Comparison of ENCODE assay signal across 16 cellular contexts in the genomic region with DNA sequence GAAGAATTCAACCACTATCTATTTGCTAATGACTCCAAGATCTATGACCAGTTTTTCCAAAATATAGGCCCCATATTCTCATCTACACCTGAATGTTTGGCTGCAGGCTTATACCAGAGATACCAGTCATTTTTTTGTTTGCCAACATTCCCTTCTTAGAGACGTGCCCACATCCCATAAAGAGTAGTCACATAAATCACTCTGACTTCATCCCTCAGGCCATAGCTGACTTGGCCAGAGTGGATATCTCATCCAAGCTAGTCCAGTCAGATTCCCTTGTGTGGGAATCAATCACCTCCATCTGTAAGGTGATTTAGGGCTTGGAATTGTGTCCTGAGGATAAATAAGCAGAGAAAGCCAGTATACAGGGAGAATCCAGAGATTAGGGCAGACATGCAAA.
DNase-seq lines count a peak whose midpoint lies in the region; ATAC-seq and TF ChIP-seq lines count a peak whose summit lies in the region.
"Had no signal": no experiment of that assay in that cellular context is flagged by ENCODE, and none has a peak within 500 bp of the region (broad histone marks: within the 10 kb centered on the region; RNA-seq: fewer than 3 reads in every experiment).

No MANE protein-coding gene starts in this region.

- no peaks in the 10 kb centered on the region for H3K79me2 ChIP-seq in PC-3 (ENCODE audit: low read length)

- no peak overlapping the region for H3K4me3 ChIP-seq in PC-3 (ENCODE audit: low read length)
- no peak overlapping the region for H3K4me3 ChIP-seq in esophagus muscularis mucosa
- H3K4me3 ChIP-seq in neuronal stem cell (ENCODE audit: low read length in 2 of 2): no peak overlapping the region
- no peak overlapping the region for H3K4me3 ChIP-seq in left ventricle myocardium inferior

- peaks cover 0 to 2% of the 10 kb centered on the region in 2 donors for H3K9me3 Mint-ChIP-seq in natural killer cell

- H3K4me3 Mint-ChIP-seq in natural killer cell: no peak overlapping the region

- no peak overlapping the region for H2BK15ac ChIP-seq in neuronal stem cell (ENCODE audit: low read length)

- WGBS in esophagus muscularis mucosa: 55% methylated on average over 1 of the region's 1 CpG
- no CpG with 5 or more reads among the region's 1 CpG for WGBS in neuronal stem cell (ENCODE audit: extremely low coverage in 2 of 2, insufficient read length in 2 of 2, insufficient replicate concordance in 1 of 2), 2 donors

- no peak overlapping the region for H3K18ac ChIP-seq in neuronal stem cell (ENCODE audit: low read length)

- H4K20me1 ChIP-seq in PC-3 (ENCODE audit: low read length): no peaks in the 10 kb centered on the region

- H2BK120ac ChIP-seq in neuronal stem cell (ENCODE audit: low read depth, low read length): no peak overlapping the region

- POLR2A ChIA-PET in PC-3 (lab: Charles Lee; ENCODE audit: unreplicated experiment): interaction anchor here (0.6 kb wide), 1 partner anchor 1542 kb away, joined by 4 read pairs; no protein-coding TSS in a partner anchor

- H3K36me3 ChIP-seq in PC-3 (ENCODE audit: low read depth, low read length) (no peaks in the 10 kb centered on the region), esophagus muscularis mucosa (no peaks in the 10 kb centered on the region), neuronal stem cell (replicated peaks in 1 of 2; ENCODE audit: control insufficient read depth in 2 of 2, insufficient read depth in 2 of 2, low read length in 2 of 2) (no peaks in the 10 kb centered on the region), left ventricle myocardium inferior (no peaks in the 10 kb centered on the region)

- no peak for TF ChIP-seq POLR2A in esophagus muscularis mucosa (IDR thresholded peaks at IDR 0.05; ENCODE audit: low read depth)

- H3K4me1 Mint-ChIP-seq in natural killer cell: no peaks in the 10 kb centered on the region

- H3K14ac ChIP-seq in neuronal stem cell (ENCODE audit: low read length): no peak overlapping the region

- no peak overlapping the region for H3K27ac Mint-ChIP-seq in natural killer cell

- CTCF ChIA-PET in PC-3 (lab: Charles Lee): no interaction called here

- intact Hi-C loops in PC-3 (cut with micrococcal nuclease) (no loop called here), esophagus muscularis mucosa (cut with DNase I) (no loop called here), natural killer cell (cut with micrococcal nuclease) (no loop called here), left ventricle myocardium inferior (cut with micrococcal nuclease) (no loop called here)

- no peaks in the 10 kb centered on the region for H3F3A ChIP-seq in PC-3 (ENCODE audit: low read length, unreplicated experiment)

- H3K27ac ChIP-seq in PC-3 (ENCODE audit: low read length): no peak overlapping the region
- no peak overlapping the region for H3K27ac ChIP-seq in esophagus muscularis mucosa (replicated peaks in 1 of 4)
- H3K27ac ChIP-seq in neuronal stem cell (replicated peaks; ENCODE audit: low read length): no peak overlapping the region
- no peak overlapping the region for H3K27ac ChIP-seq in left ventricle myocardium inferior (replicated peaks)

- H3K27me3 ChIP-seq in PC-3 (ENCODE audit: low read length) (0 out of 2 replicates have a peak, but pooled peaks cover 11% of the 10 kb centered on the region), esophagus muscularis mucosa (no peaks in the 10 kb centered on the region), neuronal stem cell (ENCODE audit: control insufficient read depth in 3 of 3, insufficient read depth in 3 of 3, low read depth in 1 of 3, low read length in 3 of 3) (no peaks in the 10 kb centered on the region), left ventricle myocardium inferior (ENCODE audit: low read depth) (peaks cover under 1% of the 10 kb centered on the region)

- no peak for TF ChIP-seq EP300 in esophagus muscularis mucosa (IDR thresholded peaks at IDR 0.05)

- TF ChIP-seq CTCF in PC-3 (conservative IDR thresholded peaks at IDR 0.05; ENCODE audit: low read depth, low read length) (no peak), esophagus muscularis mucosa (IDR thresholded peaks at IDR 0.05) (no peak), natural killer cell (IDR thresholded peaks at IDR 0.05) (no peak), left ventricle myocardium inferior (IDR thresholded peaks at IDR 0.05; ENCODE audit: borderline replicate concordance) (no peak)

- H3K9me2 ChIP-seq in PC-3 (replicated peaks; ENCODE audit: low read length): no peaks in the 10 kb centered on the region
- H3K9me2 ChIP-seq: SK-N-SH had no signal

- no peaks in the 10 kb centered on the region for H3K36me3 Mint-ChIP-seq in natural killer cell

- no peak overlapping the region for H3K9ac ChIP-seq in PC-3 (ENCODE audit: low read length)
- H3K9ac ChIP-seq in neuronal stem cell (ENCODE audit: low read depth, low read length, poor library complexity): no peak overlapping the region
- H3K9ac ChIP-seq: SK-N-SH had no signal

- no peak overlapping the region for H4K91ac ChIP-seq in neuronal stem cell (ENCODE audit: low read depth, low read length, poor library complexity)

- H3K4ac ChIP-seq in neuronal stem cell (ENCODE audit: low read length): no peak overlapping the region

- H3K27me3 Mint-ChIP-seq in natural killer cell (ENCODE audit: low read depth in 2 of 2): peaks cover 0 to 2% of the 10 kb centered on the region in 2 donors

- H3K23ac ChIP-seq in neuronal stem cell (ENCODE audit: low read depth, low read length, poor library complexity): no peak overlapping the region

- H2AK5ac ChIP-seq in neuronal stem cell (ENCODE audit: low read depth, low read length): no peak overlapping the region

- peak overlapping the region; percentile 97 for H4K8ac ChIP-seq in neuronal stem cell (ENCODE audit: low read depth, low read length)

- no peak overlapping the region for H2BK12ac ChIP-seq in neuronal stem cell (ENCODE audit: low read length)

- H2AFZ ChIP-seq in PC-3 (ENCODE audit: low read length) (no peak overlapping the region), neuronal stem cell (ENCODE audit: low read length) (no peak overlapping the region)

- no peaks in the 10 kb centered on the region for H3K79me1 ChIP-seq in neuronal stem cell (ENCODE audit: low read depth, low read length)

- H3K9me3 ChIP-seq in PC-3 (ENCODE audit: low read length) (no peaks in the 10 kb centered on the region), esophagus muscularis mucosa (no peaks in the 10 kb centered on the region), neuronal stem cell (replicated peaks in 1 of 2; ENCODE audit: control insufficient read depth in 2 of 2, insufficient read depth in 1 of 2, low read depth in 1 of 2, low read length in 2 of 2) (no peaks in the 10 kb centered on the region), left ventricle myocardium inferior (replicated peaks) (no peaks in the 10 kb centered on the region)
- H3K9me3 ChIP-seq: SK-N-SH had no signal

- H3K4me2 ChIP-seq in PC-3 (ENCODE audit: low read length) (no peak overlapping the region), neuronal stem cell (ENCODE audit: insufficient read depth, low read length, poor library complexity, severe bottlenecking) (no peak overlapping the region)
- H3K4me2 ChIP-seq: SK-N-SH had no signal

- DNase-seq in ELF-1 (ENCODE audit: low read depth, low spot score) (peak; percentile 33), PC-3 (peak; percentile 43), esophagus muscularis mucosa (ENCODE audit: extremely low spot score) (peak; percentile 5), neuronal stem cell (ENCODE audit: low spot score) (no peak), SHP77 treated with DMSO at 0.1 percent for 48 hours (lab: John Stamatoyannopoulos, UW) (no peak), natural killer cell (no peak), left ventricle myocardium inferior (no peak)
- DNase-seq: DMS153, DND-41, NCI-H1092 treated with DMSO at 0.1 percent for 48 hours, NCI-H1436, NCI-H187 treated with DMSO at 0.1 percent for 48 hours, NCI-H526 treated with DMSO at 0.1 percent for 48 hours, SK-N-SH had no signal

- BruUV-seq in PC-3 (replicated peaks; lab: Mats Ljungman, UMichigan): no TSS peak

- no peak overlapping the region for H2BK5ac ChIP-seq in neuronal stem cell (ENCODE audit: low read length)

- ATAC-seq in PC-3 (no peak), natural killer cell (no peak)
- ATAC-seq: HCT116, Panc1 had no signal

- no peaks in the 10 kb centered on the region for H3K4me1 ChIP-seq in PC-3 (ENCODE audit: insufficient read depth, low read length)
- no peaks in the 10 kb centered on the region for H3K4me1 ChIP-seq in esophagus muscularis mucosa
- H3K4me1 ChIP-seq in neuronal stem cell (ENCODE audit: control insufficient read depth in 2 of 2, insufficient read depth in 1 of 2, low read depth in 1 of 2, low read length in 2 of 2): no peaks in the 10 kb centered on the region
- H3K4me1 ChIP-seq in left ventricle myocardium inferior: no peaks in the 10 kb centered on the region

Comparison
In these comparisons a context has a peak if more than half of its experiments do, and no peak if none do; other contexts are left out.
1. DNase-seq: peak in ELF-1 (single experiment), PC-3 (single experiment) and esophagus muscularis mucosa (single experiment); none in neuronal stem cell (single experiment), SHP77 treated with DMSO at 0.1 percent for 48 hours (single experiment), natural killer cell (single experiment) and left ventricle myocardium inferior (single experiment).